In the genomic region with DNA sequence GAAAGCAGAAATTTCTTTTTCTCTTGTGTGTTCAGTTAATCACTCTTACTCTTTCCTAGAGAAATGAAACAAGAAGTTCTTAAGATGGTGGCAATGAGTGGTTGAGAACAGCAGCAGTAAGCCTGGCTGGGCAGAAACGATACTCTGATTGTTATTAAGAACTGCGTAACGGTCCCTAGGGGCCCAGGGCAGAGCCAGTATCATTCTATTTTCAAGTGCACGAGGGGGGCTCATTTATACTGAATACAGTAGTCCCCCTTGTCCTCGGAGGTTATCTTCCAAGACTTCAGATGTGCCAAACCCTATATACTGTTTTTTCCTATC, we compare ENCODE assay signal across 1 cellular context.
TF ChIP-seq lines count a peak whose summit lies in the region.

No MANE protein-coding gene starts in this region.

TF ChIP-seq in K562, 482 proteins besides CTCF, POLR2A, EP300 and RAD21:
- no peak for TF ChIP-seq ZSCAN32 (CRISPR knock-in tag; IDR thresholded peaks at IDR 0.05)
